12 cellular contexts compared by ENCODE assay signal in the genomic region with DNA sequence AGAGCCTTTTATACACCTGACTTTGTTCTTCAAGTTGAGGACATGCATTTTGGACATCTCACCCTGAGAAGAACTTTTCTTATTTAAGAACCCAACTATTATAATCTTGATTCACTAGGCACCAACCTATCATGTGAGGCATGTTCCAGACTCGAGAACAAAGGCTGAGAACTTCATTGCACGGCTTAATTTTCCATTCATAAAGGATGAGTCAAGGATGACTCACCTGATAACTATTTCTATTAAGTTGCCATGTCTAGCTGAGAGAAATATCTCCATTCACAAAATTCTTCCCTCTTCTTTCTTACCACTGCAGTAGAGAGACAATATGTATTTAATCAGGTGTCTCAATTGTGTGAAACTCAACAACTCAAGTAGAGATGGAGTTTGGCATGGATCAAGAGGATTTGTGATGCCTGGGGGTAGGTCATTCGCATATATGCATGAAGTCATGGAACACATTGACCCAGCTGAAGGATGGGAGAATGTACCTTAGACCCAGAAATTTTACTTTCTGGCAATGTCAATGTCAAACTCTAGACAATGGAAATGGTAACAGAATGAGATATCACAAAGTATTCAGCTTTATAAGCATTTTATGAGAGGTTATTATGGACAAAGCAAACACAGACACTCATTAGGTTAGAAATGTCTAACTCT.
DNase-seq lines count a peak whose midpoint lies in the region; ATAC-seq, FAIRE-seq and TF ChIP-seq lines count a peak whose summit lies in the region.
"Had no signal": no experiment of that assay in that cellular context is flagged by ENCODE, and none has a peak within 500 bp of the region (broad histone marks: within the 10 kb centered on the region; RNA-seq: fewer than 3 reads in every experiment).

No MANE protein-coding gene starts in this region.

- H3K4me1 ChIP-seq in HEK293 (ENCODE audit: control insufficient read depth, insufficient read depth, low read length) (peaks cover 13% of the 10 kb centered on the region), small intestine (ENCODE audit: control insufficient read depth in 2 of 2, insufficient read depth in 1 of 2, low read depth in 1 of 2, low read length in 1 of 2) (no peaks in the 10 kb centered on the region)

- no peaks in the 10 kb centered on the region for H3K9me3 ChIP-seq in HEK293 (ENCODE audit: control insufficient read depth, insufficient read depth, low read depth, low read length)
- no peaks in the 10 kb centered on the region for H3K9me3 ChIP-seq in small intestine (ENCODE audit: control insufficient read depth, low read depth)

- POLR2A ChIA-PET in HEK293 (lab: Yijun Ruan, JAX), result interaction anchor here (0.6 kb wide), 1 partner anchor 570 kb away, joined by 5 read pairs; no protein-coding TSS in a partner anchor

- H3K36me3 ChIP-seq in HEK293 (ENCODE audit: control insufficient read depth in 2 of 2, insufficient read depth in 1 of 2, low read length in 2 of 2), result no peaks in the 10 kb centered on the region
- no peaks in the 10 kb centered on the region for H3K36me3 ChIP-seq in small intestine (ENCODE audit: control insufficient read depth in 2 of 2, insufficient read depth in 2 of 2, low read length in 2 of 2)

- peaks cover 0 to 2% of the 10 kb centered on the region in 2 donors for H3K27me3 ChIP-seq in small intestine (ENCODE audit: control insufficient read depth in 2 of 2, insufficient read depth in 2 of 2, low read length in 2 of 2)

- no peak for FAIRE-seq in small intestine (lab: Jason Lieb, UNC)

- CTCF ChIA-PET in HEK293 (lab: Yijun Ruan, JAX), result interaction anchor here (0.7 kb wide), 1 partner anchor 33 kb away, joined by 3 read pairs; no protein-coding TSS in a partner anchor

- 37 to 51% (median 38%) methylated on average over 3 of the region's 3 CpGs for WGBS in small intestine, 3 donors

- ATAC-seq in SK-N-SH treated with all-trans-retinoic acid at 6 μM for 48 hours (peak; percentile 93), GM21528 (IDR thresholded peaks at IDR 0.05; ENCODE audit: low FRiP score, unreplicated experiment) (no peak), GM21723 (IDR thresholded peaks at IDR 0.05; ENCODE audit: unreplicated experiment) (no peak)
- ATAC-seq: T-cell had no signal

- DNase-seq in fibroblast of pulmonary artery (ENCODE audit: low read depth), result peak; percentile 93
- peak; percentile 47 for DNase-seq in small intestine
- DNase-seq in NOMO-1 treated with dmso at 0.1 percent for 144 hours (lab: John Stamatoyannopoulos, UW; ENCODE audit: unreplicated experiment), result no peak
- no peak for DNase-seq in SKM-1 (lab: John Stamatoyannopoulos, UW; ENCODE audit: unreplicated experiment)
- DNase-seq: naive B cell; stimulated activated CD4-positive, alpha-beta T cell treated with anti-CD3 and anti-CD28 coated beads, Interleukin-2, amount 100 ng/mL, for 24 hours; substantia nigra; T-cell had no signal

- H3K4me3 ChIP-seq in HEK293 (ENCODE audit: low read depth, low read length), result no peak overlapping the region
- H3K4me3 ChIP-seq in fibroblast of pulmonary artery (replicated peaks; ENCODE audit: low read depth, low read length), result no peak overlapping the region
- H3K4me3 ChIP-seq in small intestine (ENCODE audit: low read depth in 1 of 2, low read length in 2 of 2), result no peak overlapping the region

- no peak for TF ChIP-seq CTCF in HEK293 (tag by site-specific recombination; IDR thresholded peaks at IDR 0.05)
- no peak for TF ChIP-seq CTCF in fibroblast of pulmonary artery (IDR thresholded peaks at IDR 0.05; ENCODE audit: low read length, missing control alignments)

- H3K27ac ChIP-seq in HEK293 (ENCODE audit: extremely low read depth, low read depth, low read length) (no peak overlapping the region), small intestine (ENCODE audit: low read depth in 1 of 2, low read length in 1 of 2) (no peak overlapping the region)

TF ChIP-seq in HEK293, 187 proteins besides CTCF, POLR2A, EP300 and RAD21 (continues in another document):
- TF ChIP-seq PRDM1 (tag by site-specific recombination; IDR thresholded peaks at IDR 0.05) (peak; percentile 65; the same call in 1 of the 2 replicates), ZFP37 (tag by site-specific recombination; IDR thresholded peaks at IDR 0.05) (0 out of 2 replicates have a peak, but pooled peaks have one; percentile 13), HIC1 (tag by site-specific recombination; IDR thresholded peaks at IDR 0.05) (peak; percentile 53; the same call in 1 of the 2 replicates), ZNF596 (tag by site-specific recombination; IDR thresholded peaks at IDR 0.05) (no peak), KLF16 (tag by site-specific recombination; IDR thresholded peaks at IDR 0.05) (no peak), ZNF548 (tag by site-specific recombination; IDR thresholded peaks at IDR 0.05) (no peak), ZNF624 (tag by site-specific recombination; IDR thresholded peaks at IDR 0.05) (no peak), ZBTB7A (tag by site-specific recombination; IDR thresholded peaks at IDR 0.05; ENCODE audit: low read depth) (no peak), ZNF366 (tag by site-specific recombination; conservative IDR thresholded peaks at IDR 0.05) (peak; percentile 36; the same call in 1 of the 2 replicates), ZNF302 (tag by site-specific recombination; IDR thresholded peaks at IDR 0.05; ENCODE audit: low read depth) (no peak), ZNF629 (tag by site-specific recombination; IDR thresholded peaks at IDR 0.05) (peak; percentile 61), ZNF184 (tag by site-specific recombination; IDR thresholded peaks at IDR 0.05) (no peak)

TF ChIP-seq in SK-N-SH treated with all-trans-retinoic acid at 6 μM for 48 hours, 23 proteins besides CTCF, POLR2A, EP300 and RAD21:
- no peak; the same call in 1 of the 2 replicates for TF ChIP-seq TOX (CRISPR knock-in tag; IDR thresholded peaks at IDR 0.05; ENCODE audit: borderline replicate concordance)
- 0 out of 2 replicates have a peak, but pooled peaks have one; percentile 58 for TF ChIP-seq ZC3H10 (CRISPR knock-in tag; IDR thresholded peaks at IDR 0.05)
- TF ChIP-seq TCF4 (CRISPR knock-in tag; IDR thresholded peaks at IDR 0.05; ENCODE audit: borderline replicate concordance), result no peak

Comparison
In these comparisons a context has a peak if more than half of its experiments do, and no peak if none do; other contexts are left out.
1. DNase-seq: peak in fibroblast of pulmonary artery (single experiment) and small intestine (single experiment); none in NOMO-1 treated with dmso at 0.1 percent for 144 hours (single experiment) and SKM-1 (single experiment).